ENCODE assay signal across 19 cellular contexts in genomic region chr3:137259089-137259488, GRCh38.
DNase-seq lines count a peak whose midpoint lies in the region; ATAC-seq and TF ChIP-seq lines count a peak whose summit lies in the region.
"Had no signal": no experiment of that assay in that cellular context is flagged by ENCODE, and none has a peak within 500 bp of the region (broad histone marks: within the 10 kb centered on the region; RNA-seq: fewer than 3 reads in every experiment).

No MANE protein-coding gene starts in this region.

- no peaks in the 10 kb centered on the region for H3F3A ChIP-seq in neural progenitor cell (ENCODE audit: low read depth)

- ATAC-seq in heart left ventricle (peak; percentile 49 to 91 (median 73)), HG03457 (IDR thresholded peaks at IDR 0.05; ENCODE audit: unreplicated experiment) (no peak), HG03565 (IDR thresholded peaks at IDR 0.05; ENCODE audit: unreplicated experiment) (no peak)
- ATAC-seq: K562, Panc1 had no signal

- peaks cover 6% of the 10 kb centered on the region for H3K4me1 Mint-ChIP-seq in neural progenitor cell
- H3K4me1 Mint-ChIP-seq: B cell, CD14-positive monocyte had no signal

- H3K4me1 ChIP-seq in heart left ventricle = peaks cover 0 to 9% (median 0%) of the 10 kb centered on the region in 12 donors
- peaks cover 11% of the 10 kb centered on the region for H3K4me1 ChIP-seq in neural progenitor cell
- H3K4me1 ChIP-seq: SJSA1 had no signal

- H3K27ac Mint-ChIP-seq in neural progenitor cell = no peak overlapping the region
- H3K27ac Mint-ChIP-seq: B cell, CD14-positive monocyte had no signal

- no peak for TF ChIP-seq POLR2A in heart left ventricle (IDR thresholded peaks at IDR 0.05)

- TF ChIP-seq CTCF in AG10803 (conservative IDR thresholded peaks at IDR 0.05; ENCODE audit: low read length) (no peak), heart left ventricle (IDR thresholded peaks at IDR 0.05) (no peak), neural progenitor cell (IDR thresholded peaks at IDR 0.05) (no peak)

- no peak overlapping the region for H3K9ac ChIP-seq in neural progenitor cell

- 31 to 54% (median 50%) methylated on average over 3 of the region's 3 CpGs for WGBS in heart left ventricle, 4 donors

- H3K27me3 Mint-ChIP-seq in neural progenitor cell (ENCODE audit: insufficient read depth, low read depth) = no peaks in the 10 kb centered on the region
- H3K27me3 Mint-ChIP-seq: B cell had no signal

- no peaks in the 10 kb centered on the region for H3K36me3 Mint-ChIP-seq in neural progenitor cell
- H3K36me3 Mint-ChIP-seq: CD14-positive monocyte had no signal

- H3K27ac ChIP-seq in heart left ventricle = no peak overlapping the region
- no peak overlapping the region for H3K27ac ChIP-seq in neural progenitor cell
- H3K27ac ChIP-seq: SJSA1 had no signal

- H3K9me3 ChIP-seq in MG63 (no peaks in the 10 kb centered on the region; the same call in 1 of the 2 replicates), heart left ventricle (peaks cover 0 to 6% (median 1%) of the 10 kb centered on the region in 12 donors), neural progenitor cell (ENCODE audit: low read depth) (no peaks in the 10 kb centered on the region)
- H3K9me3 ChIP-seq: SJSA1 had no signal

- no peaks in the 10 kb centered on the region for H3K9me3 Mint-ChIP-seq in neural progenitor cell

- DNase-seq in AG10803 (ENCODE audit: low read depth) = peak; percentile 1
- DNase-seq in MG63 = peak; percentile 80
- DNase-seq in heart left ventricle = peak in 1 of 5 donors; percentile 30
- no peak for DNase-seq in neural progenitor cell (ENCODE audit: low spot score)
- DNase-seq in dedifferentiated amniotic fluid mesenchymal stem cell (ENCODE audit: extremely low spot score) = no peak
- DNase-seq: DMS79; NCI-H1092; NCI-H1436; NCI-H1930; NCI-H510A treated with DMSO at 0.1 percent for 48 hours; NCI-H748 treated with DMSO at 0.1 percent for 48 hours; NK-92 treated with Interleukin-12 subunit alpha and Interleukin-12 subunit beta, amount 100 ng/mL, for 24 hours had no signal

- H2AFZ ChIP-seq in neural progenitor cell (replicated peaks) = peak overlapping the region; percentile 26

- H3K4me2 ChIP-seq in neural progenitor cell = no peak overlapping the region

- H3K27me3 ChIP-seq in MG63 (no peaks in the 10 kb centered on the region), heart left ventricle (no peaks in the 10 kb centered on the region), neural progenitor cell (no peaks in the 10 kb centered on the region)
- H3K27me3 ChIP-seq: SJSA1 had no signal

- intact Hi-C loops in heart left ventricle (cut with DNase I) = no loop called here

- no peaks in the 10 kb centered on the region for H4K20me1 ChIP-seq in neural progenitor cell (ENCODE audit: low read depth)

- H3K36me3 ChIP-seq in MG63 = no peaks in the 10 kb centered on the region
- no peaks in the 10 kb centered on the region for H3K36me3 ChIP-seq in heart left ventricle
- H3K36me3 ChIP-seq in neural progenitor cell = no peaks in the 10 kb centered on the region
- H3K36me3 ChIP-seq: SJSA1 had no signal

- H3K4me3 ChIP-seq in AG10803 (ENCODE audit: low read length) (no peak overlapping the region), MG63 (no peak overlapping the region), heart left ventricle (no peak overlapping the region), neural progenitor cell (no peak overlapping the region)
- H3K4me3 ChIP-seq: K562, SJSA1 had no signal

- H3K79me2 ChIP-seq in neural progenitor cell (ENCODE audit: low read depth) = no peaks in the 10 kb centered on the region

- no peak overlapping the region for H3K4me3 Mint-ChIP-seq in neural progenitor cell
- H3K4me3 Mint-ChIP-seq: B cell, CD14-positive monocyte had no signal

Comparison
In these comparisons a context has a peak if more than half of its experiments do, and no peak if none do; other contexts are left out.
1. DNase-seq: peak in AG10803 (single experiment) and MG63 (single experiment); none in neural progenitor cell (single experiment) and dedifferentiated amniotic fluid mesenchymal stem cell (single experiment).
2. ATAC-seq: peak in heart left ventricle (4 of 4); none in HG03457 (single experiment) and HG03565 (single experiment).